Comparison of ENCODE assay signal across 1 cellular context in genomic region chr20:63216849-63217471, GRCh38.
A peak's percentile ranks its signal among the peaks of the same experiment; 100 is the strongest.
TF ChIP-seq lines count a peak whose summit lies in the region.

No MANE protein-coding gene starts in this region.

TF ChIP-seq in HepG2, 621 proteins besides CTCF, POLR2A, EP300 and RAD21 (continues in another document):
- TF ChIP-seq TIGD3 (CRISPR knock-in tag; IDR thresholded peaks at IDR 0.05; ENCODE audit: borderline replicate concordance): 0 out of 2 replicates have a peak, but pooled peaks have one; percentile 14
- 0 out of 2 replicates have a peak, but pooled peaks have one; percentile 40 for TF ChIP-seq CERS6 (CRISPR knock-in tag; IDR thresholded peaks at IDR 0.05)
- TF ChIP-seq ZNF180 (CRISPR knock-in tag; IDR thresholded peaks at IDR 0.05; ENCODE audit: borderline replicate concordance, low read depth): 0 out of 2 replicates have a peak, but pooled peaks have one; percentile 71
- 0 out of 2 replicates have a peak, but pooled peaks have one; percentile 4 for TF ChIP-seq PAWR (CRISPR knock-in tag; IDR thresholded peaks at IDR 0.05; ENCODE audit: borderline replicate concordance)
- TF ChIP-seq TFDP1 (CRISPR knock-in tag; IDR thresholded peaks at IDR 0.05; ENCODE audit: borderline replicate concordance): 0 out of 2 replicates have a peak, but pooled peaks have one; percentile 11
- 0 out of 2 replicates have a peak, but pooled peaks have one; percentile 33 for TF ChIP-seq TGIF2 (CRISPR knock-in tag; IDR thresholded peaks at IDR 0.05)
- 0 out of 2 replicates have a peak, but pooled peaks have one; percentile 12 for TF ChIP-seq ZNF354B (CRISPR knock-in tag; IDR thresholded peaks at IDR 0.05)
- peak; percentile 20; the same call in 1 of the 2 replicates for TF ChIP-seq ZNF317 (CRISPR knock-in tag; IDR thresholded peaks at IDR 0.05)
- TF ChIP-seq SMYD3 (CRISPR knock-in tag; IDR thresholded peaks at IDR 0.05): no peak
- no peak for TF ChIP-seq ZBTB49 (CRISPR knock-in tag; IDR thresholded peaks at IDR 0.05; ENCODE audit: borderline replicate concordance)
- peak; percentile 65; the same call in 1 of the 2 replicates for TF ChIP-seq CHD4 (IDR thresholded peaks at IDR 0.05; ENCODE audit: borderline replicate concordance, low read length)
- TF ChIP-seq ZNF253 (CRISPR knock-in tag; IDR thresholded peaks at IDR 0.05; ENCODE audit: borderline replicate concordance): no peak
- TF ChIP-seq MED8 (CRISPR knock-in tag; IDR thresholded peaks at IDR 0.05; ENCODE audit: insufficient replicate concordance): peak; percentile 0
- TF ChIP-seq ZXDC (CRISPR knock-in tag; IDR thresholded peaks at IDR 0.05): peak; percentile 17; the same call in 1 of the 2 replicates
- 0 out of 2 replicates have a peak, but pooled peaks have one; percentile 14 for TF ChIP-seq E2F5 (CRISPR knock-in tag; conservative IDR thresholded peaks at IDR 0.05)
- 0 out of 2 replicates have a peak, but pooled peaks have one; percentile 7 for TF ChIP-seq ZNF224 (CRISPR knock-in tag; IDR thresholded peaks at IDR 0.05)
- TF ChIP-seq ZNF280B (CRISPR knock-in tag; IDR thresholded peaks at IDR 0.05; ENCODE audit: borderline replicate concordance): peak; percentile 8; the same call in 1 of the 2 replicates
- no peak for TF ChIP-seq ZNF564 (CRISPR knock-in tag; IDR thresholded peaks at IDR 0.05)
- 0 out of 2 replicates have a peak, but pooled peaks have one; percentile 3 for TF ChIP-seq HHEX (CRISPR knock-in tag; IDR thresholded peaks at IDR 0.05)
- TF ChIP-seq PHB2 (IDR thresholded peaks at IDR 0.05; ENCODE audit: partially characterized antibody): no peak
- TF ChIP-seq DDIT3 (CRISPR knock-in tag; IDR thresholded peaks at IDR 0.05): no peak
- 0 out of 2 replicates have a peak, but pooled peaks have one; percentile 5 for TF ChIP-seq HNF1B (CRISPR knock-in tag; IDR thresholded peaks at IDR 0.05)
- peak; percentile 79 for TF ChIP-seq SRSF1 (optimal IDR thresholded peaks at IDR 0.05; ENCODE audit: low read depth, low read length)
- TF ChIP-seq ZBTB25 (CRISPR knock-in tag; IDR thresholded peaks at IDR 0.05): 0 out of 2 replicates have a peak, but pooled peaks have one; percentile 11
- no peak for TF ChIP-seq PCBP1 (IDR thresholded peaks at IDR 0.05; ENCODE audit: borderline replicate concordance, low read depth, low read length)
- no peak for TF ChIP-seq CBX5 (CRISPR knock-in tag; IDR thresholded peaks at IDR 0.05; ENCODE audit: borderline replicate concordance)
- TF ChIP-seq PREB (CRISPR knock-in tag; IDR thresholded peaks at IDR 0.05): 0 out of 2 replicates have a peak, but pooled peaks have one; percentile 74
- no peak for TF ChIP-seq GATAD1 (CRISPR knock-in tag; IDR thresholded peaks at IDR 0.05)
- TF ChIP-seq ZNF781 (CRISPR knock-in tag; IDR thresholded peaks at IDR 0.05; ENCODE audit: borderline replicate concordance, not compliant biosample characterization): peak; percentile 9
- TF ChIP-seq GABPA (IDR thresholded peaks at IDR 0.05; ENCODE audit: low read depth, low read length): 0 out of 2 replicates have a peak, but pooled peaks have one; percentile 10
- TF ChIP-seq GABPA (CRISPR knock-in tag; IDR thresholded peaks at IDR 0.05; ENCODE audit: low read depth): no peak
- peak; percentile 5; the same call in 1 of the 2 replicates for TF ChIP-seq UBTF (CRISPR knock-in tag; IDR thresholded peaks at IDR 0.05)
